In genomic region chr2:52054824-52055223, GRCh38 we compare ENCODE assay signal across 2 cellular contexts.
TF ChIP-seq lines count a peak whose summit lies in the region.

No MANE protein-coding gene starts in this region.

TF ChIP-seq in SK-N-SH treated with all-trans-retinoic acid at 6 μM for 48 hours, 23 proteins besides CTCF, POLR2A, EP300 and RAD21 (continued from another document):
- TF ChIP-seq, protein P1, sequence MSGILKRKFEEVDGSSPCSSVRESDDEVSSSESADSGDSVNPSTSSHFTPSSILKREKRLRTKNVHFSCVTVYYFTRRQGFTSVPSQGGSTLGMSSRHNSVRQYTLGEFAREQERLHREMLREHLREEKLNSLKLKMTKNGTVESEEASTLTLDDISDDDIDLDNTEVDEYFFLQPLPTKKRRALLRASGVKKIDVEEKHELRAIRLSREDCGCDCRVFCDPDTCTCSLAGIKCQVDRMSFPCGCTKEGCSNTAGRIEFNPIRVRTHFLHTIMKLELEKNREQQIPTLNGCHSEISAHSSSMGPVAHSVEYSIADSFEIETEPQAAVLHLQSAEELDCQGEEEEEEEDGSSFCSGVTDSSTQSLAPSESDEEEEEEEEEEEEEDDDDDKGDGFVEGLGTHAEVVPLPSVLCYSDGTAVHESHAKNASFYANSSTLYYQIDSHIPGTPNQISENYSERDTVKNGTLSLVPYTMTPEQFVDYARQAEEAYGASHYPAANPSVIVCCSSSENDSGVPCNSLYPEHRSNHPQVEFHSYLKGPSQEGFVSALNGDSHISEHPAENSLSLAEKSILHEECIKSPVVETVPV (CRISPR knock-in tag; IDR thresholded peaks at IDR 0.05) = no peak
- no peak for TF ChIP-seq ISL1 (CRISPR knock-in tag; IDR thresholded peaks at IDR 0.05)
- no peak for TF ChIP-seq ZFP3 (CRISPR knock-in tag; IDR thresholded peaks at IDR 0.05)
- no peak for TF ChIP-seq OSR1 (CRISPR knock-in tag; IDR thresholded peaks at IDR 0.05)
- TF ChIP-seq ZNF565 (CRISPR knock-in tag; conservative IDR thresholded peaks at IDR 0.05; ENCODE audit: low read depth) = no peak
- no peak for TF ChIP-seq SNAI2 (CRISPR knock-in tag; IDR thresholded peaks at IDR 0.05)
- TF ChIP-seq ZNF8 (CRISPR knock-in tag; IDR thresholded peaks at IDR 0.05) = no peak
- TF ChIP-seq PPARA (CRISPR knock-in tag; IDR thresholded peaks at IDR 0.05; ENCODE audit: borderline replicate concordance) = no peak
- no peak for TF ChIP-seq BACH2 (CRISPR knock-in tag; IDR thresholded peaks at IDR 0.05; ENCODE audit: borderline replicate concordance)
- no peak for TF ChIP-seq TOX (CRISPR knock-in tag; IDR thresholded peaks at IDR 0.05; ENCODE audit: borderline replicate concordance)
- no peak for TF ChIP-seq TSHZ2 (CRISPR knock-in tag; IDR thresholded peaks at IDR 0.05)
- no peak for TF ChIP-seq ZFP30 (CRISPR knock-in tag; IDR thresholded peaks at IDR 0.05)
- no peak for TF ChIP-seq PATZ1 (CRISPR knock-in tag; IDR thresholded peaks at IDR 0.05; ENCODE audit: borderline replicate concordance)
- no peak for TF ChIP-seq TCF4 (CRISPR knock-in tag; IDR thresholded peaks at IDR 0.05; ENCODE audit: borderline replicate concordance)
- TF ChIP-seq, protein P2, sequence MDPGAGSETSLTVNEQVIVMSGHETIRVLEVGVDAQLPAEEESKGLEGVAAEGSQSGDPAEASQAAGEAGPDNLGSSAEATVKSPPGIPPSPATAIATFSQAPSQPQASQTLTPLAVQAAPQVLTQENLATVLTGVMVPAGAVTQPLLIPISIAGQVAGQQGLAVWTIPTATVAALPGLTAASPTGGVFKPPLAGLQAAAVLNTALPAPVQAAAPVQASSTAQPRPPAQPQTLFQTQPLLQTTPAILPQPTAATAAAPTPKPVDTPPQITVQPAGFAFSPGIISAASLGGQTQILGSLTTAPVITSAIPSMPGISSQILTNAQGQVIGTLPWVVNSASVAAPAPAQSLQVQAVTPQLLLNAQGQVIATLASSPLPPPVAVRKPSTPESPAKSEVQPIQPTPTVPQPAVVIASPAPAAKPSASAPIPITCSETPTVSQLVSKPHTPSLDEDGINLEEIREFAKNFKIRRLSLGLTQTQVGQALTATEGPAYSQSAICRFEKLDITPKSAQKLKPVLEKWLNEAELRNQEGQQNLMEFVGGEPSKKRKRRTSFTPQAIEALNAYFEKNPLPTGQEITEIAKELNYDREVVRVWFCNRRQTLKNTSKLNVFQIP (CRISPR knock-in tag; IDR thresholded peaks at IDR 0.05; ENCODE audit: borderline replicate concordance, low read depth) = no peak
- TF ChIP-seq ARNTL (CRISPR knock-in tag; IDR thresholded peaks at IDR 0.05; ENCODE audit: borderline replicate concordance, low read depth) = no peak
TF ChIP-seq in SK-N-SH treated with all-trans-retinoic acid at 6 μM for 48 hours: peak in this region for 0.

TF ChIP-seq in HepG2, 621 proteins besides CTCF, POLR2A, EP300 and RAD21 (continued from another document):
- TF ChIP-seq, protein P3, sequence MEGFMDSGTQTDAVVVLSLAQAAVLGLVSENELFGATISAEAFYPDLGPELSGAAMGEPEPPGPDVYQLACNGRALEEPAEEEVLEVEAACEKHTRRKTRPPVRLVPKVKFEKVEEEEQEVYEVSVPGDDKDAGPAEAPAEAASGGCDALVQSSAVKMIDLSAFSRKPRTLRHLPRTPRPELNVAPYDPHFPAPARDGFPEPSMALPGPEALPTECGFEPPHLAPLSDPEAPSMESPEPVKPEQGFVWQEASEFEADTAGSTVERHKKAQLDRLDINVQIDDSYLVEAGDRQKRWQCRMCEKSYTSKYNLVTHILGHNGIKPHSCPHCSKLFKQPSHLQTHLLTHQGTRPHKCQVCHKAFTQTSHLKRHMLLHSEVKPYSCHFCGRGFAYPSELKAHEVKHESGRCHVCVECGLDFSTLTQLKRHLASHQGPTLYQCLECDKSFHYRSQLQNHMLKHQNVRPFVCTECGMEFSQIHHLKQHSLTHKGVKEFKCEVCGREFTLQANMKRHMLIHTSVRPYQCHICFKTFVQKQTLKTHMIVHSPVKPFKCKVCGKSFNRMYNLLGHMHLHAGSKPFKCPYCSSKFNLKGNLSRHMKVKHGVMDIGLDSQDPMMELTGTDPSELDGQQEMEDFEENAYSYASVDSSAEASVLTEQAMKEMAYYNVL (CRISPR knock-in tag; IDR thresholded peaks at IDR 0.05; ENCODE audit: borderline replicate concordance) = no peak
- TF ChIP-seq, protein P4, sequence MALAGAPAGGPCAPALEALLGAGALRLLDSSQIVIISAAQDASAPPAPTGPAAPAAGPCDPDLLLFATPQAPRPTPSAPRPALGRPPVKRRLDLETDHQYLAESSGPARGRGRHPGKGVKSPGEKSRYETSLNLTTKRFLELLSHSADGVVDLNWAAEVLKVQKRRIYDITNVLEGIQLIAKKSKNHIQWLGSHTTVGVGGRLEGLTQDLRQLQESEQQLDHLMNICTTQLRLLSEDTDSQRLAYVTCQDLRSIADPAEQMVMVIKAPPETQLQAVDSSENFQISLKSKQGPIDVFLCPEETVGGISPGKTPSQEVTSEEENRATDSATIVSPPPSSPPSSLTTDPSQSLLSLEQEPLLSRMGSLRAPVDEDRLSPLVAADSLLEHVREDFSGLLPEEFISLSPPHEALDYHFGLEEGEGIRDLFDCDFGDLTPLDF (CRISPR knock-in tag; IDR thresholded peaks at IDR 0.05) = no peak
- TF ChIP-seq MTA3 (CRISPR knock-in tag; IDR thresholded peaks at IDR 0.05) = no peak
- TF ChIP-seq, protein P5, sequence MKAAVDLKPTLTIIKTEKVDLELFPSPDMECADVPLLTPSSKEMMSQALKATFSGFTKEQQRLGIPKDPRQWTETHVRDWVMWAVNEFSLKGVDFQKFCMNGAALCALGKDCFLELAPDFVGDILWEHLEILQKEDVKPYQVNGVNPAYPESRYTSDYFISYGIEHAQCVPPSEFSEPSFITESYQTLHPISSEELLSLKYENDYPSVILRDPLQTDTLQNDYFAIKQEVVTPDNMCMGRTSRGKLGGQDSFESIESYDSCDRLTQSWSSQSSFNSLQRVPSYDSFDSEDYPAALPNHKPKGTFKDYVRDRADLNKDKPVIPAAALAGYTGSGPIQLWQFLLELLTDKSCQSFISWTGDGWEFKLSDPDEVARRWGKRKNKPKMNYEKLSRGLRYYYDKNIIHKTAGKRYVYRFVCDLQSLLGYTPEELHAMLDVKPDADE (CRISPR knock-in tag; IDR thresholded peaks at IDR 0.05) = no peak
- no peak for TF ChIP-seq PITX1 (CRISPR knock-in tag; IDR thresholded peaks at IDR 0.05)
- no peak for TF ChIP-seq PHF5A (CRISPR knock-in tag; IDR thresholded peaks at IDR 0.05; ENCODE audit: low read depth, unreplicated experiment)
